Comparison of ENCODE assay signal across 13 cellular contexts in the genomic region with DNA sequence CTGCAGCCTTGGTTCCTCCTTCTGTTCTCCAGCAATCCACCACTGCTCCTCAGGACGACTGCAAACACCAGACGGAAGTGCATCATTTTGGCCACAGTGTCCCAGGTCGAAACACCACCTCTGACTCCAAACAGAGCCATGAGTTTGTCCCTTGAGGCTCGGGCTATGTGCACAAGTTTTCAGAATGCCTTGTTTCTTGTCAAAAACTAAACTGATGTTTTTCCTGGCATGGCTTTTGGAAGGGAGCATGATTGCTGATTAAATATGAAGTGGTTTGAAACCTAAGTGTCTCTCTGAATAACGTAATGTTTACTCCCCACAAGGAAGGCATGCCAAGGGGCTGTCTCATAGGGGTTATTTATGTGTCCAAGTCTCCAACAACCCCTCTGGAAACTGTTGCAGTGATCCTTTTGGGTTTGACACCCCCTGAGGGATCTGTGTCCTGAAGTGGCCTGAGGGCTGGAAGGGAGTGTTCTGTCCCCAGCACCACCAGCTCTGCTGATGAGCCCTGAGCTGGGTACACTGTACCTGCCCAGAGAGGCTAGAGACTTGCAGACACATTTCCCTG.
DNase-seq lines count a peak whose midpoint lies in the region; ATAC-seq and TF ChIP-seq lines count a peak whose summit lies in the region.
"Had no signal": no experiment of that assay in that cellular context is flagged by ENCODE, and none has a peak within 500 bp of the region (broad histone marks: within the 10 kb centered on the region; RNA-seq: fewer than 3 reads in every experiment).

No MANE protein-coding gene starts in this region.

- 45 to 54% methylated on average over 5 of the region's 5 CpGs for WGBS in testis, 2 donors

- H3K36me3 ChIP-seq in MG63 (no peaks in the 10 kb centered on the region), colonic mucosa (no peaks in the 10 kb centered on the region), lower lobe of right lung (no peaks in the 10 kb centered on the region), testis (ENCODE audit: low read depth, missing control alignments) (no peaks in the 10 kb centered on the region)
- H3K36me3 ChIP-seq: BLaER1 treated with 17β-estradiol and CSF1 and Interleukin-3, amounts not matched to agents 10 nM and 100 nM; neutrophil had no signal

- intact Hi-C loops in colonic mucosa (cut with DNase I): no loop called here
- intact Hi-C loops in lower lobe of right lung (cut with DNase I): no loop called here
- intact Hi-C loops in testis (cut with DNase I; ENCODE audit: low total_unique reads): no loop called here

- DNase-seq in MG63 (peak; percentile 54), colonic mucosa (peak; percentile 43), lower lobe of right lung (no peak), testis (peak; percentile 35), NCI-H524 treated with DMSO at 0.1 percent for 48 hours (lab: John Stamatoyannopoulos, UW) (no peak), NCI-H1048 (lab: John Stamatoyannopoulos, UW) (no peak)
- DNase-seq: activated naive CD4-positive, alpha-beta T cell treated with anti-CD3 and anti-CD28 coated beads, Interleukin-2, amount 50 U/mL, for 16 hours; GDM1; SHP77 treated with DMSO at 0.1 percent for 48 hours had no signal

- H3K27me3 ChIP-seq in MG63 (no peaks in the 10 kb centered on the region), colonic mucosa (no peaks in the 10 kb centered on the region), lower lobe of right lung (ENCODE audit: low read depth) (no peaks in the 10 kb centered on the region), testis (no peaks in the 10 kb centered on the region)
- H3K27me3 ChIP-seq: neutrophil had no signal

- H3K9ac ChIP-seq in colonic mucosa (ENCODE audit: low read depth in 2 of 2, low read length in 2 of 2): no peak overlapping the region
- H3K9ac ChIP-seq: BLaER1 treated with 17β-estradiol and CSF1 and Interleukin-3, amounts not matched to agents 10 nM and 100 nM had no signal

- H3K4me3 ChIP-seq in MG63 (no peak overlapping the region), colonic mucosa (no peak overlapping the region), lower lobe of right lung (no peak overlapping the region), testis (no peak overlapping the region)
- H3K4me3 ChIP-seq: BLaER1 treated with 17β-estradiol and CSF1 and Interleukin-3, amounts not matched to agents 10 nM and 100 nM had no signal

- H3K9me3 ChIP-seq in MG63 (no peaks in the 10 kb centered on the region), colonic mucosa (no peaks in the 10 kb centered on the region), lower lobe of right lung (no peaks in the 10 kb centered on the region), testis (no peaks in the 10 kb centered on the region)
- H3K9me3 ChIP-seq: BLaER1 treated with 17β-estradiol and CSF1 and Interleukin-3, amounts not matched to agents 10 nM and 100 nM; neutrophil had no signal

- ATAC-seq in lower lobe of right lung (peak; percentile 85 to 88), GM21528 (IDR thresholded peaks at IDR 0.05; ENCODE audit: low FRiP score, unreplicated experiment) (no peak)
- ATAC-seq in activated CD4-positive, CD25-positive, alpha-beta regulatory T cell treated with anti-CD3 and anti-CD28 coated beads, Interleukin-2, amount 50 U/mL, for 24 hours: no peak

- H3K4me1 ChIP-seq in colonic mucosa: no peaks in the 10 kb centered on the region
- H3K4me1 ChIP-seq in lower lobe of right lung: peaks cover 32% of the 10 kb centered on the region
- H3K4me1 ChIP-seq in testis: peaks cover 8% of the 10 kb centered on the region
- H3K4me1 ChIP-seq: BLaER1 treated with 17β-estradiol and CSF1 and Interleukin-3, amounts not matched to agents 10 nM and 100 nM had no signal

- TF ChIP-seq CTCF in colonic mucosa (IDR thresholded peaks at IDR 0.05) (no peak), lower lobe of right lung (IDR thresholded peaks at IDR 0.05) (no peak), testis (IDR thresholded peaks at IDR 0.05) (no peak)

- no peak for TF ChIP-seq POLR2A in testis (IDR thresholded peaks at IDR 0.05)

- no peak overlapping the region for H3K27ac ChIP-seq in colonic mucosa
- peak overlapping the region; percentile 18 for H3K27ac ChIP-seq in lower lobe of right lung
- peak overlapping the region in 1 of 2 donors; percentile 18 for H3K27ac ChIP-seq in testis
- H3K27ac ChIP-seq: BLaER1 treated with 17β-estradiol and CSF1 and Interleukin-3, amounts not matched to agents 10 nM and 100 nM; neutrophil had no signal

Comparison
In these comparisons a context has a peak if more than half of its experiments do, and no peak if none do; other contexts are left out.
1. DNase-seq: peak in MG63 (single experiment), colonic mucosa (single experiment) and testis (single experiment); none in lower lobe of right lung (single experiment), NCI-H524 treated with DMSO at 0.1 percent for 48 hours (single experiment) and NCI-H1048 (single experiment).
2. ATAC-seq: peak in lower lobe of right lung (2 of 2); none in GM21528 (single experiment) and activated CD4-positive, CD25-positive, alpha-beta regulatory T cell treated with anti-CD3 and anti-CD28 coated beads, Interleukin-2, amount 50 U/mL, for 24 hours (0 of 2).